ENCODE assay signal across 38 cellular contexts in genomic region chr15:100483370-100483769, GRCh38. TPM values are rescaled to one million over a fixed set of nuclear protein-coding genes. Genes with fewer than 3 reads are reported as not detected.
"Had no signal": no experiment of that assay in that cellular context is flagged by ENCODE, and none has a peak within 500 bp of the region (broad histone marks: within the 10 kb centered on the region; RNA-seq: fewer than 3 reads in every experiment).

No MANE protein-coding gene starts in this region.

- H3K27ac ChIP-seq: KMS-11 had no signal

- H3K27me3 ChIP-seq: MG63 had no signal

- H3K36me3 ChIP-seq: MG63 had no signal

- H3K4me3 ChIP-seq: MG63 had no signal

- DNase-seq: Karpas-422, Kasumi-1, MG63, MM.1S, NCI-H1048, NCI-H1092, NCI-H1092 treated with DMSO at 0.1 percent for 48 hours, NCI-H1105, NCI-H1105 treated with DMSO at 0.1 percent for 48 hours, NCI-H1417, NCI-H1417 treated with DMSO at 0.1 percent for 48 hours, NCI-H1436, NCI-H1436 treated with DMSO at 0.1 percent for 48 hours, NCI-H146, NCI-H1694, NCI-H1694 treated with DMSO at 0.1 percent for 48 hours, NCI-H187, NCI-H187 treated with DMSO at 0.1 percent for 48 hours, NCI-H1930, NCI-H2029, NCI-H2029 treated with DMSO at 0.1 percent for 48 hours, NCI-H2081, NCI-H2081 treated with DMSO at 0.1 percent for 48 hours, NCI-H2107, NCI-H2171, NCI-H2171 treated with DMSO at 0.1 percent for 48 hours, NCI-H2227 treated with DMSO at 0.1 percent for 48 hours, NCI-H345, NCI-H446, NCI-H446 treated with DMSO at 0.1 percent for 48 hours, NCI-H510A, NCI-H510A treated with DMSO at 0.1 percent for 48 hours, NCI-H524, NCI-H524 treated with DMSO at 0.1 percent for 48 hours had no signal

RNA-seq across cellular contexts. Expression of gene CERS3, which starts 45.4 kb away (rescaled TPM):
- total RNA-seq: LHCN-M2, M059J, NCI-H460 had no signal
